ENCODE assay signal across 27 cellular contexts in genomic region chr7:2936891-2937580, GRCh38.
DNase-seq lines count a peak whose midpoint lies in the region; ATAC-seq, FAIRE-seq and TF ChIP-seq lines count a peak whose summit lies in the region.
"Had no signal": no experiment of that assay in that cellular context is flagged by ENCODE, and none has a peak within 500 bp of the region (broad histone marks: within the 10 kb centered on the region; RNA-seq: fewer than 3 reads in every experiment).

No MANE protein-coding gene starts in this region.

- FAIRE-seq in kidney (lab: Jason Lieb, UNC), result no peak

- POLR2A ChIA-PET in CD8-positive, alpha-beta T cell (lab: Charles Lee), result interaction anchor here (0.6 to 1.3 kb wide), 3 partner anchors 17 to 542 kb away, joined by 3 to 4 read pairs (median 3); no protein-coding TSS in a partner anchor

- peaks cover 81% of the 10 kb centered on the region for H3K36me3 ChIP-seq in CD8-positive, alpha-beta T cell (ENCODE audit: insufficient read depth, low read length)
- H3K36me3 ChIP-seq in H7 (replicated peaks; ENCODE audit: control insufficient read depth, insufficient read depth, low read length) (peaks cover 5% of the 10 kb centered on the region), kidney (ENCODE audit: control insufficient read depth in 1 of 2, insufficient read depth in 2 of 2, low read length in 2 of 2) (no peaks in the 10 kb centered on the region)
- H3K36me3 ChIP-seq: adrenal gland, brain microvascular endothelial cell, neutrophil, SJCRH30, transverse colon had no signal

- intact Hi-C loops in CD8-positive, alpha-beta T cell (cut with DNase I, micrococcal nuclease), result no loop called here
- intact Hi-C loops in kidney (cut with DNase I) (no loop called here), posterior vena cava (cut with DNase I) (no loop called here)

- DNase-seq in CD8-positive, alpha-beta T cell, result no peak
- DNase-seq in H7 (peak; percentile 42), kidney (peak; percentile 67), posterior vena cava (ENCODE audit: low spot score) (peak; percentile 72), AG08395 (ENCODE audit: low spot score) (no peak), mesothelial cell of epicardium (ENCODE audit: low spot score in 2 of 2, unreplicated experiment in 2 of 2) (no peak)
- no peak for DNase-seq in stimulated activated CD4-positive, alpha-beta T cell treated with anti-CD3 and anti-CD28 coated beads, Interleukin-15, amount 100 ng/mL, for 24 hours
- DNase-seq: activated B cell treated with CpG ODN at 0.5 μM for 24 hours; activated gamma-delta T cell; brain microvascular endothelial cell; Calu3; DND-41; effector CD8-positive, alpha-beta T cell; erythroblast; kidney glomerular epithelial cell; mammary epithelial cell; NCI-H1092; NCI-H1694 treated with DMSO at 0.1 percent for 48 hours; NCI-H526 treated with DMSO at 0.1 percent for 48 hours; psoas muscle; SJCRH30; transverse colon had no signal

- no peaks in the 10 kb centered on the region for H3K27me3 Mint-ChIP-seq in CD8-positive, alpha-beta T cell (ENCODE audit: low read depth)
- no peaks in the 10 kb centered on the region for H3K27me3 Mint-ChIP-seq in mesothelial cell of epicardium (ENCODE audit: low read depth)
- H3K27me3 Mint-ChIP-seq: activated B cell treated with CpG ODN at 0.5 μM for 24 hours had no signal

- H3K4me3 Mint-ChIP-seq in CD8-positive, alpha-beta T cell, result no peak overlapping the region
- H3K4me3 Mint-ChIP-seq in mesothelial cell of epicardium, result no peak overlapping the region
- H3K4me3 Mint-ChIP-seq: activated B cell treated with CpG ODN at 0.5 μM for 24 hours, CD14-positive monocyte had no signal

- no peaks in the 10 kb centered on the region for H3K9me3 ChIP-seq in CD8-positive, alpha-beta T cell (ENCODE audit: low read length)
- no peaks in the 10 kb centered on the region for H3K9me3 ChIP-seq in kidney (ENCODE audit: control insufficient read depth in 1 of 2, low read length in 2 of 2)
- H3K9me3 ChIP-seq: adrenal gland, neutrophil, psoas muscle, SJCRH30, transverse colon had no signal

- peaks cover 90% of the 10 kb centered on the region for H3K36me3 Mint-ChIP-seq in CD8-positive, alpha-beta T cell
- H3K36me3 Mint-ChIP-seq in mesothelial cell of epicardium, result no peaks in the 10 kb centered on the region
- H3K36me3 Mint-ChIP-seq: CD14-positive monocyte had no signal

- peak overlapping the region; percentile 22 for H3K27ac Mint-ChIP-seq in CD8-positive, alpha-beta T cell
- H3K27ac Mint-ChIP-seq in mesothelial cell of epicardium, result no peak overlapping the region
- H3K27ac Mint-ChIP-seq: activated B cell treated with CpG ODN at 0.5 μM for 24 hours had no signal

- no peaks in the 10 kb centered on the region for H3K27me3 ChIP-seq in CD8-positive, alpha-beta T cell (ENCODE audit: insufficient read depth, low read length)
- H3K27me3 ChIP-seq in H7 (ENCODE audit: control insufficient read depth, insufficient read depth, low read length), result no peaks in the 10 kb centered on the region
- H3K27me3 ChIP-seq: adrenal gland, brain microvascular endothelial cell, transverse colon had no signal

- no peaks in the 10 kb centered on the region for H3K9me3 Mint-ChIP-seq in CD8-positive, alpha-beta T cell
- no peaks in the 10 kb centered on the region for H3K9me3 Mint-ChIP-seq in mesothelial cell of epicardium
- H3K9me3 Mint-ChIP-seq: activated B cell treated with CpG ODN at 0.5 μM for 24 hours had no signal

- no peak overlapping the region for H3K27ac ChIP-seq in CD8-positive, alpha-beta T cell (ENCODE audit: low read depth, low read length)
- no peak overlapping the region for H3K27ac ChIP-seq in kidney (ENCODE audit: low read depth in 2 of 2, low read length in 2 of 2)
- H3K27ac ChIP-seq: adrenal gland, brain microvascular endothelial cell, neutrophil, psoas muscle, SJCRH30, transverse colon had no signal

- CTCF ChIA-PET in CD8-positive, alpha-beta T cell (lab: Charles Lee), result interaction anchor here (1.1 to 1.7 kb wide), 2 partner anchors 71 to 218 kb away, joined by 5 to 7 read pairs; no protein-coding TSS in a partner anchor

- H3K9ac ChIP-seq in kidney (ENCODE audit: low read length in 2 of 2), result no peak overlapping the region

- H3K4me1 ChIP-seq in CD8-positive, alpha-beta T cell (ENCODE audit: insufficient read depth, low read length), result no peaks in the 10 kb centered on the region
- H3K4me1 ChIP-seq in kidney (ENCODE audit: control insufficient read depth in 1 of 2, insufficient read depth in 1 of 2, low read depth in 1 of 2, low read length in 2 of 2), result no peaks in the 10 kb centered on the region
- H3K4me1 ChIP-seq: adrenal gland, psoas muscle, transverse colon had no signal

- H3K4me1 Mint-ChIP-seq in CD8-positive, alpha-beta T cell (ENCODE audit: low read depth), result peaks cover 2% of the 10 kb centered on the region
- no peaks in the 10 kb centered on the region for H3K4me1 Mint-ChIP-seq in mesothelial cell of epicardium

- ATAC-seq in CD8-positive, alpha-beta T cell, result no peak
- ATAC-seq: HCT116, Panc1, psoas muscle had no signal

- no peak for TF ChIP-seq CTCF in CD8-positive, alpha-beta T cell (IDR thresholded peaks at IDR 0.05)
- TF ChIP-seq CTCF in kidney (IDR thresholded peaks at IDR 0.05; ENCODE audit: borderline replicate concordance, extremely low read depth, insufficient read depth), result no peak
- no peak for TF ChIP-seq CTCF in mesothelial cell of epicardium (IDR thresholded peaks at IDR 0.05; ENCODE audit: unreplicated experiment)

- H3K4me3 ChIP-seq in CD8-positive, alpha-beta T cell (ENCODE audit: low read depth, low read length), result no peak overlapping the region
- H3K4me3 ChIP-seq in H7 (ENCODE audit: insufficient read depth, low read depth, low read length), result no peak overlapping the region
- H3K4me3 ChIP-seq in kidney (ENCODE audit: low read length in 2 of 2), result no peak overlapping the region
- H3K4me3 ChIP-seq: adrenal gland, psoas muscle, SJCRH30, transverse colon had no signal

Comparison
In these comparisons a context has a peak if more than half of its experiments do, and no peak if none do; other contexts are left out.
1. DNase-seq: peak in H7 (single experiment), kidney (single experiment) and posterior vena cava (single experiment); none in CD8-positive, alpha-beta T cell (0 of 7), AG08395 (single experiment), mesothelial cell of epicardium (0 of 2) and stimulated activated CD4-positive, alpha-beta T cell treated with anti-CD3 and anti-CD28 coated beads, Interleukin-15, amount 100 ng/mL, for 24 hours (single experiment).